Comparison of ENCODE assay signal across 1 cellular context in genomic region chr20:62737971-62738881, GRCh38.
TF ChIP-seq lines count a peak whose summit lies in the region.

No MANE protein-coding gene starts in this region.

TF ChIP-seq in HepG2, 621 proteins besides CTCF, POLR2A, EP300 and RAD21:
- no peak for TF ChIP-seq MED13 (CRISPR knock-in tag; IDR thresholded peaks at IDR 0.05)
- TF ChIP-seq PHF5A (CRISPR knock-in tag; IDR thresholded peaks at IDR 0.05; ENCODE audit: low read depth, unreplicated experiment): no peak
- no peak for TF ChIP-seq KMT2A (CRISPR knock-in tag; IDR thresholded peaks at IDR 0.05)
- TF ChIP-seq ZNF138 (CRISPR knock-in tag; IDR thresholded peaks at IDR 0.05; ENCODE audit: low read depth): no peak
- no peak for TF ChIP-seq RARG (CRISPR knock-in tag; IDR thresholded peaks at IDR 0.05; ENCODE audit: low read depth)
- no peak for TF ChIP-seq CREB3 (CRISPR knock-in tag; IDR thresholded peaks at IDR 0.05)
- TF ChIP-seq KDM2A (CRISPR knock-in tag; IDR thresholded peaks at IDR 0.05; ENCODE audit: borderline replicate concordance, low read depth): no peak
TF ChIP-seq in HepG2: peak in this region for 0.
